Comparison of ENCODE assay signal across 12 cellular contexts in genomic region chr1:184836934-184837698, GRCh38.
DNase-seq lines count a peak whose midpoint lies in the region; ATAC-seq and TF ChIP-seq lines count a peak whose summit lies in the region.
"Had no signal": no experiment of that assay in that cellular context is flagged by ENCODE, and none has a peak within 500 bp of the region (broad histone marks: within the 10 kb centered on the region; RNA-seq: fewer than 3 reads in every experiment).

No MANE protein-coding gene starts in this region.

- H3K4me3 ChIP-seq in Karpas-422 (ENCODE audit: low read length) (no peak overlapping the region), esophagus muscularis mucosa (no peak overlapping the region), skeletal muscle tissue (ENCODE audit: low read length in 3 of 3) (no peak overlapping the region)
- H3K4me3 ChIP-seq: cardiac muscle cell had no signal

- H3K27ac Mint-ChIP-seq in nephron progenitor cell, result no peak overlapping the region
- H3K27ac Mint-ChIP-seq: activated T-helper 2 cell treated with anti-CD3 and anti-CD28 coated beads, Interferon-gamma antibody, Interleukin-2, Interleukin-4, amounts not matched to agents 10 μg/mL and 5 μg/mL and 100 μg/mL, durations not matched to agents 14 hours and 24 hours and 36 hours had no signal

- no peak for TF ChIP-seq CTCF in esophagus muscularis mucosa (IDR thresholded peaks at IDR 0.05)
- TF ChIP-seq CTCF in GM10266 (IDR thresholded peaks at IDR 0.05; ENCODE audit: control insufficient read depth, insufficient read depth, low read depth, missing control alignments), result no peak
- no peak for TF ChIP-seq CTCF in nephron progenitor cell (IDR thresholded peaks at IDR 0.05)

- H3K27me3 Mint-ChIP-seq in nephron progenitor cell (ENCODE audit: low read depth, poor library complexity), result no peaks in the 10 kb centered on the region

- no peaks in the 10 kb centered on the region for H3K79me2 ChIP-seq in Karpas-422 (ENCODE audit: low read length)

- H3K36me3 Mint-ChIP-seq in nephron progenitor cell (ENCODE audit: low read depth), result no peaks in the 10 kb centered on the region

- H3K4me1 ChIP-seq in Karpas-422 (ENCODE audit: low read length) (peaks cover 43% of the 10 kb centered on the region), esophagus muscularis mucosa (peaks cover 33 to 45% (median 41%) of the 10 kb centered on the region in 4 donors), skeletal muscle tissue (ENCODE audit: control insufficient read depth in 3 of 3, insufficient read depth in 3 of 3, low read length in 3 of 3) (peaks cover 24 to 32% (median 26%) of the 10 kb centered on the region in 3 donors)

- H3K27me3 ChIP-seq in Karpas-422 (ENCODE audit: low read length), result no peaks in the 10 kb centered on the region
- no peaks in the 10 kb centered on the region for H3K27me3 ChIP-seq in esophagus muscularis mucosa
- H3K27me3 ChIP-seq in skeletal muscle tissue (ENCODE audit: control insufficient read depth in 3 of 3, insufficient read depth in 3 of 3, low read length in 3 of 3), result no peaks in the 10 kb centered on the region
- H3K27me3 ChIP-seq: cardiac muscle cell had no signal

- ATAC-seq in GM18909 (IDR thresholded peaks at IDR 0.05; ENCODE audit: poor library complexity, unreplicated experiment), result peak; percentile 55
- ATAC-seq: natural killer cell had no signal

- DNase-seq in Karpas-422 (peak; percentile 58), esophagus muscularis mucosa (ENCODE audit: extremely low spot score) (no peak), SIG-M5 (lab: John Stamatoyannopoulos, UW) (no peak), GM10266 (ENCODE audit: extremely low spot score) (no peak), GF-D8 (lab: John Stamatoyannopoulos, UW) (no peak), nephron progenitor cell (no peak)
- DNase-seq: MV-4-11, natural killer cell had no signal

- H3K9me2 ChIP-seq in Karpas-422 (replicated peaks; ENCODE audit: insufficient read depth, low read length), result no peaks in the 10 kb centered on the region

- H3K4me1 Mint-ChIP-seq in nephron progenitor cell, result peaks cover 4% of the 10 kb centered on the region

- peak overlapping the region; percentile 47 for H3K4me2 ChIP-seq in Karpas-422 (ENCODE audit: low read depth, low read length, poor library complexity, severe bottlenecking)

- H2AFZ ChIP-seq in Karpas-422 (ENCODE audit: low read length), result no peak overlapping the region

- no peak overlapping the region for H3K4me3 Mint-ChIP-seq in nephron progenitor cell
- H3K4me3 Mint-ChIP-seq: natural killer cell had no signal

- H3K9ac ChIP-seq in Karpas-422 (ENCODE audit: low read length) (peak overlapping the region; percentile 18; the same call in 1 of the 2 replicates), skeletal muscle tissue (ENCODE audit: low read depth in 1 of 3, low read length in 3 of 3) (peak overlapping the region in 2 of 3 donors; percentile 4 to 55)

- no peak for TF ChIP-seq POLR2A in esophagus muscularis mucosa (IDR thresholded peaks at IDR 0.05; ENCODE audit: low read depth)

- H3K9me3 Mint-ChIP-seq in nephron progenitor cell, result peaks cover 24% of the 10 kb centered on the region
- H3K9me3 Mint-ChIP-seq: natural killer cell had no signal

- H3K9me3 ChIP-seq in Karpas-422 (ENCODE audit: low read length) (no peaks in the 10 kb centered on the region), esophagus muscularis mucosa (no peaks in the 10 kb centered on the region), skeletal muscle tissue (ENCODE audit: control insufficient read depth in 3 of 3, low read length in 3 of 3) (no peaks in the 10 kb centered on the region)

- 48% methylated on average over 4 of the region's 4 CpGs for WGBS in esophagus muscularis mucosa

- intact Hi-C loops in esophagus muscularis mucosa (cut with DNase I), result no loop called here

- TF ChIP-seq EP300 in esophagus muscularis mucosa (IDR thresholded peaks at IDR 0.05), result no peak

- H4K20me1 ChIP-seq in Karpas-422 (ENCODE audit: insufficient read depth, low read depth, low read length), result no peaks in the 10 kb centered on the region

- H3K36me3 ChIP-seq in Karpas-422 (ENCODE audit: insufficient read depth, low read length), result no peaks in the 10 kb centered on the region
- H3K36me3 ChIP-seq in esophagus muscularis mucosa, result peaks cover 0 to under 1% (median 0%) of the 10 kb centered on the region in 4 donors
- no peaks in the 10 kb centered on the region for H3K36me3 ChIP-seq in skeletal muscle tissue (ENCODE audit: control insufficient read depth in 3 of 3, insufficient read depth in 3 of 3, low read length in 3 of 3)
- H3K36me3 ChIP-seq: cardiac muscle cell had no signal

- H3K27ac ChIP-seq in Karpas-422 (ENCODE audit: low read length) (peak overlapping the region; percentile 84), esophagus muscularis mucosa (replicated peaks in 1 of 4) (peak overlapping the region; percentile 72 to 84 (median 79)), skeletal muscle tissue (ENCODE audit: low read depth, low read length) (peak overlapping the region; percentile 85)
- H3K27ac ChIP-seq: cardiac muscle cell had no signal
